ENCODE assay signal across 1 cellular context in genomic region chr10:58920655-58921003, GRCh38.
TF ChIP-seq lines count a peak whose summit lies in the region.

No MANE protein-coding gene starts in this region.

TF ChIP-seq in SK-N-SH, 30 proteins besides CTCF, POLR2A, EP300 and RAD21 (continued from another document):
- TF ChIP-seq MAX (IDR thresholded peaks at IDR 0.05; ENCODE audit: low read depth): no peak
- no peak for TF ChIP-seq SIN3A (IDR thresholded peaks at IDR 0.05; ENCODE audit: borderline replicate concordance, low read depth, low read length)
- TF ChIP-seq ZBTB33 (IDR thresholded peaks at IDR 0.05; ENCODE audit: borderline replicate concordance, low read depth): no peak
- no peak for TF ChIP-seq YY1 (IDR thresholded peaks at IDR 0.05; ENCODE audit: low read depth)
- TF ChIP-seq SMC3 (IDR thresholded peaks at IDR 0.05; ENCODE audit: low read depth, low read length): no peak
- TF ChIP-seq FOXM1 (IDR thresholded peaks at IDR 0.05; ENCODE audit: low read depth): no peak
- TF ChIP-seq MEF2A (IDR thresholded peaks at IDR 0.05; ENCODE audit: borderline replicate concordance, low read depth): no peak
- no peak for TF ChIP-seq RCOR1 (IDR thresholded peaks at IDR 0.05; ENCODE audit: low read length)
- TF ChIP-seq, protein P1, sequence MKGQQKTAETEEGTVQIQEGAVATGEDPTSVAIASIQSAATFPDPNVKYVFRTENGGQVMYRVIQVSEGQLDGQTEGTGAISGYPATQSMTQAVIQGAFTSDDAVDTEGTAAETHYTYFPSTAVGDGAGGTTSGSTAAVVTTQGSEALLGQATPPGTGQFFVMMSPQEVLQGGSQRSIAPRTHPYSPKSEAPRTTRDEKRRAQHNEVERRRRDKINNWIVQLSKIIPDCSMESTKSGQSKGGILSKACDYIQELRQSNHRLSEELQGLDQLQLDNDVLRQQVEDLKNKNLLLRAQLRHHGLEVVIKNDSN (IDR thresholded peaks at IDR 0.05; ENCODE audit: borderline replicate concordance, low read depth): no peak
- TF ChIP-seq TAF1 (IDR thresholded peaks at IDR 0.05; ENCODE audit: borderline replicate concordance, low read depth, low read length): no peak
- no peak for TF ChIP-seq ELF1 (IDR thresholded peaks at IDR 0.05)
- TF ChIP-seq, protein P2, sequence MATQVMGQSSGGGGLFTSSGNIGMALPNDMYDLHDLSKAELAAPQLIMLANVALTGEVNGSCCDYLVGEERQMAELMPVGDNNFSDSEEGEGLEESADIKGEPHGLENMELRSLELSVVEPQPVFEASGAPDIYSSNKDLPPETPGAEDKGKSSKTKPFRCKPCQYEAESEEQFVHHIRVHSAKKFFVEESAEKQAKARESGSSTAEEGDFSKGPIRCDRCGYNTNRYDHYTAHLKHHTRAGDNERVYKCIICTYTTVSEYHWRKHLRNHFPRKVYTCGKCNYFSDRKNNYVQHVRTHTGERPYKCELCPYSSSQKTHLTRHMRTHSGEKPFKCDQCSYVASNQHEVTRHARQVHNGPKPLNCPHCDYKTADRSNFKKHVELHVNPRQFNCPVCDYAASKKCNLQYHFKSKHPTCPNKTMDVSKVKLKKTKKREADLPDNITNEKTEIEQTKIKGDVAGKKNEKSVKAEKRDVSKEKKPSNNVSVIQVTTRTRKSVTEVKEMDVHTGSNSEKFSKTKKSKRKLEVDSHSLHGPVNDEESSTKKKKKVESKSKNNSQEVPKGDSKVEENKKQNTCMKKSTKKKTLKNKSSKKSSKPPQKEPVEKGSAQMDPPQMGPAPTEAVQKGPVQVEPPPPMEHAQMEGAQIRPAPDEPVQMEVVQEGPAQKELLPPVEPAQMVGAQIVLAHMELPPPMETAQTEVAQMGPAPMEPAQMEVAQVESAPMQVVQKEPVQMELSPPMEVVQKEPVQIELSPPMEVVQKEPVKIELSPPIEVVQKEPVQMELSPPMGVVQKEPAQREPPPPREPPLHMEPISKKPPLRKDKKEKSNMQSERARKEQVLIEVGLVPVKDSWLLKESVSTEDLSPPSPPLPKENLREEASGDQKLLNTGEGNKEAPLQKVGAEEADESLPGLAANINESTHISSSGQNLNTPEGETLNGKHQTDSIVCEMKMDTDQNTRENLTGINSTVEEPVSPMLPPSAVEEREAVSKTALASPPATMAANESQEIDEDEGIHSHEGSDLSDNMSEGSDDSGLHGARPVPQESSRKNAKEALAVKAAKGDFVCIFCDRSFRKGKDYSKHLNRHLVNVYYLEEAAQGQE (IDR thresholded peaks at IDR 0.05; ENCODE audit: low read depth, low read length): no peak
- no peak for TF ChIP-seq RXRA (IDR thresholded peaks at IDR 0.05; ENCODE audit: borderline replicate concordance, low read depth)
- TF ChIP-seq, protein P3, sequence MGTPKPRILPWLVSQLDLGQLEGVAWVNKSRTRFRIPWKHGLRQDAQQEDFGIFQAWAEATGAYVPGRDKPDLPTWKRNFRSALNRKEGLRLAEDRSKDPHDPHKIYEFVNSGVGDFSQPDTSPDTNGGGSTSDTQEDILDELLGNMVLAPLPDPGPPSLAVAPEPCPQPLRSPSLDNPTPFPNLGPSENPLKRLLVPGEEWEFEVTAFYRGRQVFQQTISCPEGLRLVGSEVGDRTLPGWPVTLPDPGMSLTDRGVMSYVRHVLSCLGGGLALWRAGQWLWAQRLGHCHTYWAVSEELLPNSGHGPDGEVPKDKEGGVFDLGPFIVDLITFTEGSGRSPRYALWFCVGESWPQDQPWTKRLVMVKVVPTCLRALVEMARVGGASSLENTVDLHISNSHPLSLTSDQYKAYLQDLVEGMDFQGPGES (IDR thresholded peaks at IDR 0.05; ENCODE audit: low read depth, low read length): no peak
- TF ChIP-seq JUND (IDR thresholded peaks at IDR 0.05): peak; percentile 2; the same call in 1 of the 2 replicates
- TF ChIP-seq FOXJ3 (CRISPR knock-in tag; IDR thresholded peaks at IDR 0.05): no peak
- TF ChIP-seq POLR2AphosphoS5 (IDR thresholded peaks at IDR 0.05; ENCODE audit: low read depth, low read length): no peak
